In genomic region chr5:115838885-115839518, GRCh38 we compare ENCODE assay signal across 8 cellular contexts. TPM values are rescaled to one million over a fixed set of nuclear protein-coding genes. Genes with fewer than 3 reads are reported as not detected.
DNase-seq lines count a peak whose midpoint lies in the region; ATAC-seq, FAIRE-seq and TF ChIP-seq lines count a peak whose summit lies in the region.

No MANE protein-coding gene starts in this region.

- H3K79me2 ChIP-seq in keratinocyte (ENCODE audit: control insufficient read depth, insufficient read depth, low read length): peaks cover 61% of the 10 kb centered on the region

- ATAC-seq in thoracic aorta (ENCODE audit: insufficient number of reproducible peaks, low FRiP score, low read depth): no peak
- ATAC-seq in HG03045 (IDR thresholded peaks at IDR 0.05; ENCODE audit: unreplicated experiment): no peak

- peak overlapping the region; percentile 92 for H3K4me3 Mint-ChIP-seq in HFFc6

- H3K9me3 ChIP-seq in keratinocyte (ENCODE audit: control insufficient read depth, low read depth, low read length) (no peaks in the 10 kb centered on the region), thoracic aorta (no peaks in the 10 kb centered on the region)

- peaks cover 2% of the 10 kb centered on the region for H3K27me3 Mint-ChIP-seq in HFFc6 (ENCODE audit: insufficient read depth)

- H3K4me1 Mint-ChIP-seq in HFFc6 (ENCODE audit: low read depth): peaks cover 54% of the 10 kb centered on the region

- H3K27me3 ChIP-seq in keratinocyte (ENCODE audit: control insufficient read depth, extremely low read depth, insufficient read depth, low read length) (no peaks in the 10 kb centered on the region), thoracic aorta (replicated peaks; ENCODE audit: insufficient read depth) (no peaks in the 10 kb centered on the region)

- H3K9me3 Mint-ChIP-seq in HFFc6: no peaks in the 10 kb centered on the region

- peak; percentile 12 for DNase-seq in stimulated activated CD4-positive, alpha-beta T cell treated with anti-CD3 and anti-CD28 coated beads, Interleukin-12 subunit alpha, Interleukin-12 subunit beta, amount 100 ng/mL, for 4 hours
- DNase-seq in stimulated activated CD4-positive, alpha-beta T cell treated with anti-CD3 and anti-CD28 coated beads, Interleukin-4, amount 100 ng/mL, for 1 hour: no peak
- DNase-seq in HFFc6 (peak; percentile 47), NCI-H748 treated with DMSO at 0.1 percent for 48 hours (lab: John Stamatoyannopoulos, UW) (peak; percentile 45), amniotic epithelial cell (ENCODE audit: low read depth) (peak; percentile 49), keratinocyte (ENCODE audit: low read depth, low spot score) (no peak), thoracic aorta (ENCODE audit: low spot score) (no peak)

- no peak for FAIRE-seq in keratinocyte (lab: Jason Lieb, UNC)

- peak overlapping the region; percentile 86 for H3K4me2 ChIP-seq in keratinocyte (ENCODE audit: control insufficient read depth, extremely low read depth, insufficient read depth, low read depth, low read length)

- peak overlapping the region in 2 of 3 experiments; percentile 21 to 29 for H3K4me3 ChIP-seq in keratinocyte (ENCODE audit: control insufficient read depth in 2 of 3, extremely low read depth in 1 of 3, insufficient read depth in 2 of 3, low read depth in 1 of 3, low read length in 3 of 3)
- H3K4me3 ChIP-seq in thoracic aorta: peak overlapping the region; percentile 92

- H3K27ac ChIP-seq in keratinocyte (ENCODE audit: control insufficient read depth, insufficient read depth, low read length) (no peak overlapping the region), thoracic aorta (no peak overlapping the region)

- no peak overlapping the region for H3K9ac ChIP-seq in keratinocyte (ENCODE audit: control insufficient read depth, extremely low read depth, insufficient read depth, low read length)

- H3K4me1 ChIP-seq in keratinocyte (ENCODE audit: control insufficient read depth, extremely low read depth, insufficient read depth, low read length) (peaks cover 21% of the 10 kb centered on the region), thoracic aorta (ENCODE audit: control insufficient read depth in 1 of 2, low read depth in 2 of 2) (peaks cover 29 to 48% of the 10 kb centered on the region in 2 donors)

- H3K27ac Mint-ChIP-seq in HFFc6: peak overlapping the region; percentile 38

- peak; percentile 73 for TF ChIP-seq CTCF in HFFc6 (IDR thresholded peaks at IDR 0.05)
- peak in 2 of 3 experiments; percentile 34 to 47 for TF ChIP-seq CTCF in keratinocyte (optimal IDR thresholded peaks at IDR 0.05 in 1 of 3, IDR thresholded peaks at IDR 0.05 in 1 of 3, conservative IDR thresholded peaks at IDR 0.05 in 1 of 3; ENCODE audit: extremely low read depth in 1 of 3, insufficient read depth in 2 of 3, low read length in 3 of 3)
- TF ChIP-seq CTCF in thoracic aorta (IDR thresholded peaks at IDR 0.05): peak; percentile 51

- peaks cover under 1 to 2% of the 10 kb centered on the region in 2 experiments for H3K36me3 ChIP-seq in keratinocyte (ENCODE audit: control insufficient read depth in 2 of 2, extremely low read depth in 1 of 2, insufficient read depth in 2 of 2, low read length in 2 of 2)
- H3K36me3 ChIP-seq in thoracic aorta: peaks cover 12% of the 10 kb centered on the region

- no peaks in the 10 kb centered on the region for H3K9me1 ChIP-seq in keratinocyte (ENCODE audit: control insufficient read depth, extremely low read depth, insufficient read depth, low read length)

- H4K20me1 ChIP-seq in keratinocyte (ENCODE audit: control insufficient read depth, extremely low read depth, insufficient read depth, low read length): no peaks in the 10 kb centered on the region

- dilution Hi-C loops in keratinocyte (cut with MboI; ENCODE audit: extremely low pct_ligation_motif_present, low sequenced_read_pairs): no loop called here

- peaks cover 35% of the 10 kb centered on the region for H3K36me3 Mint-ChIP-seq in HFFc6 (ENCODE audit: low read depth)

- H2AFZ ChIP-seq in keratinocyte (ENCODE audit: control insufficient read depth, low read length): no peak overlapping the region

RNA-seq across cellular contexts. Expression of gene ATG12, which starts 2.4 kb away (rescaled TPM):
- 10 to 100 TPM; 58.3 to 75.9 (median 63.3) TPM for total RNA-seq in HFFc6 (2021; fragmentation: NEBNext Ultra II Directional; extraction: Animal tissue kit (Norgen Biotek cat#: 25700))
- polyA plus RNA-seq in keratinocyte: 43.9 to 90.7 TPM (median 60.7 TPM) in 3 replicates
- 22.3 TPM for polyA plus RNA-seq in keratinocyte (2011; ENCODE audit: low read depth)
- 45.7 and 96.5 TPM in 2 replicates for polyA plus RNA-seq in keratinocyte (2011; cell fraction: cytosol; rRNA removed)
- 38.0 and 54.8 TPM in 2 replicates for polyA plus RNA-seq in keratinocyte (2011; cell fraction: nucleus; rRNA removed)
- polyA plus RNA-seq in keratinocyte (2012; ENCODE audit: low replicate concordance): 37.1 and 58.5 TPM in 2 replicates
- polyA minus RNA-seq in keratinocyte: 8.9 to 52.7 TPM (median 26.8 TPM) in 3 replicates
- 18.2 TPM for polyA minus RNA-seq in keratinocyte (2011; cell fraction: cytosol; rRNA and poly(A)+ RNA removed)
- polyA minus RNA-seq in keratinocyte (2011; cell fraction: nucleus; rRNA and poly(A)+ RNA removed): 12.6 and 21.1 TPM in 2 replicates
- total RNA-seq in thoracic aorta: 10 to 100 TPM; 32.6 to 89.8 TPM

RNA-seq across cellular contexts. Expression of gene AP3S1, which starts 2.7 kb away (rescaled TPM):
- 100 to 1,000 TPM; 109 to 131 (median 122) TPM for total RNA-seq in HFFc6 (2021; fragmentation: NEBNext Ultra II Directional; extraction: Animal tissue kit (Norgen Biotek cat#: 25700))
- 72.4 to 153 TPM (median 77.4 TPM) in 3 replicates for polyA plus RNA-seq in keratinocyte
- polyA plus RNA-seq in keratinocyte (2011; ENCODE audit: low read depth): 89.2 TPM
- 84.3 and 149 TPM in 2 replicates for polyA plus RNA-seq in keratinocyte (2011; cell fraction: cytosol; rRNA removed)
- polyA plus RNA-seq in keratinocyte (2011; cell fraction: nucleus; rRNA removed): 18.0 and 37.1 TPM in 2 replicates
- polyA plus RNA-seq in keratinocyte (2012; ENCODE audit: low replicate concordance): 94.5 and 116 TPM in 2 replicates
- 4.3 to 58.3 TPM (median 15.1 TPM) in 3 replicates for polyA minus RNA-seq in keratinocyte
- 50.5 TPM for polyA minus RNA-seq in keratinocyte (2011; cell fraction: cytosol; rRNA and poly(A)+ RNA removed)
- 16.0 and 25.1 TPM in 2 replicates for polyA minus RNA-seq in keratinocyte (2011; cell fraction: nucleus; rRNA and poly(A)+ RNA removed)
- total RNA-seq in thoracic aorta: 10 to 100 TPM; 54.7 to 83.7 TPM

RNA-seq across cellular contexts. Expression of gene CDO1, which starts 22.5 kb away (rescaled TPM):
- total RNA-seq in HFFc6 (2021; fragmentation: NEBNext Ultra II Directional; extraction: Animal tissue kit (Norgen Biotek cat#: 25700)): under 1 TPM in 4 of 6 experiments, not detected in 2; 0.12 to 0.26 (median 0.18) TPM
- polyA plus RNA-seq in keratinocyte: not detected in 3 replicates
- not detected for polyA plus RNA-seq in keratinocyte (2011; ENCODE audit: low read depth)
- polyA plus RNA-seq in keratinocyte (2011; cell fraction: cytosol; rRNA removed): 0.04 TPM in 1 of 2 replicates, not detected in the other
- not detected in 2 replicates for polyA plus RNA-seq in keratinocyte (2011; cell fraction: nucleus; rRNA removed)
- polyA plus RNA-seq in keratinocyte (2012; ENCODE audit: low replicate concordance): not detected in 2 replicates
- 0.32 TPM in 1 of 3 replicates, not detected in the others for polyA minus RNA-seq in keratinocyte
- polyA minus RNA-seq in keratinocyte (2011; cell fraction: cytosol; rRNA and poly(A)+ RNA removed): not detected
- not detected in 2 replicates for polyA minus RNA-seq in keratinocyte (2011; cell fraction: nucleus; rRNA and poly(A)+ RNA removed)
- 100 to 1,000 TPM in 1 of 2 donors, 10 to 100 TPM in 1; 70.7 to 132 TPM for total RNA-seq in thoracic aorta

Comparison
In these comparisons a context has a peak if more than half of its experiments do, and no peak if none do; other contexts are left out.
1. DNase-seq: peak in stimulated activated CD4-positive, alpha-beta T cell treated with anti-CD3 and anti-CD28 coated beads, Interleukin-12 subunit alpha, Interleukin-12 subunit beta, amount 100 ng/mL, for 4 hours (single experiment), HFFc6 (single experiment), NCI-H748 treated with DMSO at 0.1 percent for 48 hours (single experiment) and amniotic epithelial cell (single experiment); none in stimulated activated CD4-positive, alpha-beta T cell treated with anti-CD3 and anti-CD28 coated beads, Interleukin-4, amount 100 ng/mL, for 1 hour (single experiment), keratinocyte (single experiment) and thoracic aorta (single experiment).
2. RNA of gene CDO1, which starts 22.5 kb away (total RNA-seq): 70.7 to 132 TPM in thoracic aorta; 0.12 to 0.26 TPM in HFFc6; every median in the first group is over 10 times any median in the second.
3. Peak in every context shown above with its lines, with median percentiles within 50 percentile points of each other: CTCF ChIP-seq.